In genomic region chr2:28448738-28449100, GRCh38 we compare ENCODE assay signal across 1 cellular context.
TF ChIP-seq lines count a peak whose summit lies in the region.

No MANE protein-coding gene starts in this region.

TF ChIP-seq in IMR-90, 13 proteins besides CTCF, POLR2A, EP300 and RAD21:
- TF ChIP-seq MXI1 (IDR thresholded peaks at IDR 0.05; ENCODE audit: borderline replicate concordance, low read depth, low read length) (no peak), CEBPB (IDR thresholded peaks at IDR 0.05; ENCODE audit: low read depth, low read length) (no peak), USF2 (IDR thresholded peaks at IDR 0.05; ENCODE audit: low read depth, low read length) (no peak), RCOR1 (IDR thresholded peaks at IDR 0.05; ENCODE audit: insufficient replicate concordance, low read length) (no peak), MAFK (IDR thresholded peaks at IDR 0.05; ENCODE audit: low read depth, low read length) (no peak), CHD1 (IDR thresholded peaks at IDR 0.05; ENCODE audit: low read depth, low read length) (no peak), BHLHE40 (IDR thresholded peaks at IDR 0.05; ENCODE audit: low read depth, low read length) (no peak), NFE2L2 (IDR thresholded peaks at IDR 0.05; ENCODE audit: low read depth, low read length) (no peak), FOS (IDR thresholded peaks at IDR 0.05; ENCODE audit: low read depth, low read length) (no peak), SMC3 (IDR thresholded peaks at IDR 0.05; ENCODE audit: low read depth, low read length) (no peak), RFX5 (IDR thresholded peaks at IDR 0.05; ENCODE audit: low read depth, low read length) (no peak), MAZ (IDR thresholded peaks at IDR 0.05; ENCODE audit: borderline replicate concordance, low read depth, low read length) (no peak)
- TF ChIP-seq, protein P1, sequence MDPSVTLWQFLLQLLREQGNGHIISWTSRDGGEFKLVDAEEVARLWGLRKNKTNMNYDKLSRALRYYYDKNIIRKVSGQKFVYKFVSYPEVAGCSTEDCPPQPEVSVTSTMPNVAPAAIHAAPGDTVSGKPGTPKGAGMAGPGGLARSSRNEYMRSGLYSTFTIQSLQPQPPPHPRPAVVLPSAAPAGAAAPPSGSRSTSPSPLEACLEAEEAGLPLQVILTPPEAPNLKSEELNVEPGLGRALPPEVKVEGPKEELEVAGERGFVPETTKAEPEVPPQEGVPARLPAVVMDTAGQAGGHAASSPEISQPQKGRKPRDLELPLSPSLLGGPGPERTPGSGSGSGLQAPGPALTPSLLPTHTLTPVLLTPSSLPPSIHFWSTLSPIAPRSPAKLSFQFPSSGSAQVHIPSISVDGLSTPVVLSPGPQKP (IDR thresholded peaks at IDR 0.05; ENCODE audit: borderline replicate concordance, low read depth, low read length) = no peak
